Comparison of ENCODE assay signal across 8 cellular contexts in genomic region chr13:77810430-77810829, GRCh38.
DNase-seq lines count a peak whose midpoint lies in the region; ATAC-seq and TF ChIP-seq lines count a peak whose summit lies in the region.

No MANE protein-coding gene starts in this region.

- H3K27ac ChIP-seq in foreskin keratinocyte = no peak overlapping the region
- H3K27ac ChIP-seq in gastrocnemius medialis = no peak overlapping the region

- no peaks in the 10 kb centered on the region for H3K4me1 ChIP-seq in foreskin keratinocyte
- no peaks in the 10 kb centered on the region for H3K4me1 ChIP-seq in gastrocnemius medialis

- H3K36me3 ChIP-seq in gastrocnemius medialis = no peaks in the 10 kb centered on the region

- no peaks in the 10 kb centered on the region for H3K27me3 ChIP-seq in foreskin keratinocyte
- no peaks in the 10 kb centered on the region for H3K27me3 ChIP-seq in gastrocnemius medialis

- H3K4me3 ChIP-seq in gastrocnemius medialis = no peak overlapping the region

- ATAC-seq in HG02798 (IDR thresholded peaks at IDR 0.05; ENCODE audit: poor library complexity, unreplicated experiment) (peak; percentile 56), foreskin keratinocyte (peak; percentile 81), gastrocnemius medialis (no peak)

- TF ChIP-seq CTCF in GM12874 (IDR thresholded peaks at IDR 0.05; ENCODE audit: insufficient read depth, low read depth, low read length) = peak; percentile 52; the same call in 1 of the 2 replicates
- peak; percentile 60 for TF ChIP-seq CTCF in foreskin keratinocyte (conservative IDR thresholded peaks at IDR 0.05)
- TF ChIP-seq CTCF in gastrocnemius medialis (IDR thresholded peaks at IDR 0.05 in 4 of 5, conservative IDR thresholded peaks at IDR 0.05 in 1 of 5) = peak in 1 of 5 experiments; percentile 24

- intact Hi-C loops in gastrocnemius medialis (cut with DNase I; ENCODE audit: low total_unique reads) = no loop called here

- no peak for TF ChIP-seq POLR2A in gastrocnemius medialis (IDR thresholded peaks at IDR 0.05)

- in situ Hi-C loops in gastrocnemius medialis (cut with MboI; ENCODE audit: low sequenced_read_pairs in 4 of 4) = no loop called here

- DNase-seq in A172 (ENCODE audit: low spot score) = peak; percentile 33
- peak; percentile 27 for DNase-seq in NOMO-1 treated with dmso at 0.1 percent for 144 hours (lab: John Stamatoyannopoulos, UW; ENCODE audit: unreplicated experiment)
- DNase-seq in foreskin keratinocyte = peak in 1 of 2 donors; percentile 15
- no peak for DNase-seq in nucleus accumbens (lab: John Stamatoyannopoulos, UW)
- DNase-seq in gastrocnemius medialis = no peak
- no peak for DNase-seq in epidermal melanocyte (ENCODE audit: insufficient read length, low spot score)

- no peaks in the 10 kb centered on the region for H3K9me3 ChIP-seq in gastrocnemius medialis

Comparison
In these comparisons a context has a peak if more than half of its experiments do, and no peak if none do; other contexts are left out.
1. DNase-seq: peak in A172 (single experiment) and NOMO-1 treated with dmso at 0.1 percent for 144 hours (single experiment); none in nucleus accumbens (0 of 56), gastrocnemius medialis (0 of 2) and epidermal melanocyte (single experiment).
2. ATAC-seq: peak in HG02798 (single experiment) and foreskin keratinocyte (single experiment); none in gastrocnemius medialis (0 of 2).